ENCODE assay signal across 12 cellular contexts in genomic region chr12:110536834-110537604, GRCh38. TPM values are rescaled to one million over a fixed set of nuclear protein-coding genes. Genes with fewer than 3 reads are reported as not detected.
A peak's percentile ranks its signal among the peaks of the same experiment; 100 is the strongest.
DNase-seq lines count a peak whose midpoint lies in the region; ATAC-seq and TF ChIP-seq lines count a peak whose summit lies in the region.
"Had no signal": no experiment of that assay in that cellular context is flagged by ENCODE, and none has a peak within 500 bp of the region (broad histone marks: within the 10 kb centered on the region; RNA-seq: fewer than 3 reads in every experiment).

No MANE protein-coding gene starts in this region.

- H3K9me3 ChIP-seq in AG04450 (ENCODE audit: control insufficient read depth, insufficient read depth, low read length), result no peaks in the 10 kb centered on the region
- no peaks in the 10 kb centered on the region for H3K9me3 ChIP-seq in esophagus (ENCODE audit: control insufficient read depth in 2 of 2, insufficient read depth in 1 of 2, low read depth in 1 of 2, low read length in 1 of 2)
- no peaks in the 10 kb centered on the region for H3K9me3 ChIP-seq in CD4-positive, alpha-beta memory T cell (ENCODE audit: control insufficient read depth in 1 of 2, low read length in 2 of 2)

- DNase-seq in AG04450 (ENCODE audit: low read depth, low spot score) (no peak), NCI-H2196 treated with DMSO at 0.1 percent for 48 hours (lab: John Stamatoyannopoulos, UW; ENCODE audit: unreplicated experiment) (peak; percentile 31), osteocyte (ENCODE audit: extremely low spot score, unreplicated experiment) (no peak), germinal center (ENCODE audit: low spot score) (no peak), superior temporal gyrus (ENCODE audit: extremely low spot score) (no peak)
- no peak for DNase-seq in CD4-positive, alpha-beta memory T cell
- DNase-seq: activated CD8-positive, alpha-beta memory T cell treated with anti-CD3 and anti-CD28 coated beads, Interleukin-2, amount 50 U/mL, for 48 hours; H9; NCI-H748 treated with DMSO at 0.1 percent for 48 hours had no signal

- H3K4me3 Mint-ChIP-seq in osteocyte (ENCODE audit: unreplicated experiment), result no peak overlapping the region
- no peak overlapping the region for H3K4me3 Mint-ChIP-seq in CD4-positive, alpha-beta memory T cell
- H3K4me3 Mint-ChIP-seq: H9, nephron had no signal

- H3K4me1 ChIP-seq in esophagus (ENCODE audit: control insufficient read depth in 2 of 2, insufficient read depth in 2 of 2, low read length in 1 of 2), result peaks cover 3 to 9% of the 10 kb centered on the region in 2 donors
- H3K4me1 ChIP-seq in CD4-positive, alpha-beta memory T cell (ENCODE audit: insufficient read depth, low read length), result no peaks in the 10 kb centered on the region

- WGBS in esophagus, 2 donors, result 53 to 65% methylated on average over 4 of the region's 4 CpGs

- POLR2A ChIA-PET in AG04450 (lab: Yijun Ruan, JAX), result no interaction called here
- POLR2A ChIA-PET in CD4-positive, alpha-beta memory T cell (lab: Charles Lee; ENCODE audit: partially characterized antibody), result no interaction called here

- peak overlapping the region; percentile 20 for H3K27ac Mint-ChIP-seq in osteocyte (ENCODE audit: unreplicated experiment)
- peak overlapping the region in 2 of 7 donors; percentile 35 to 37 for H3K27ac Mint-ChIP-seq in CD4-positive, alpha-beta memory T cell

- intact Hi-C loops in CD4-positive, alpha-beta memory T cell (cut with micrococcal nuclease), result no loop called here

- H3K36me3 ChIP-seq in esophagus (ENCODE audit: control insufficient read depth in 2 of 2, insufficient read depth in 2 of 2, low read length in 1 of 2), result peaks cover 2 to 11% of the 10 kb centered on the region in 2 donors
- H3K36me3 ChIP-seq in CD4-positive, alpha-beta memory T cell (ENCODE audit: insufficient read depth, low read length), result peaks cover 46% of the 10 kb centered on the region

- no peaks in the 10 kb centered on the region for H3K4me1 Mint-ChIP-seq in osteocyte (ENCODE audit: unreplicated experiment)
- H3K4me1 Mint-ChIP-seq in CD4-positive, alpha-beta memory T cell, result peaks cover 0 to 1% (median under 1%) of the 10 kb centered on the region in 4 donors

- peak overlapping the region; percentile 2 for H3K27ac ChIP-seq in AG04450 (ENCODE audit: low read depth, low read length)
- peak overlapping the region; percentile 88 to 90 for H3K27ac ChIP-seq in esophagus (ENCODE audit: low read depth in 2 of 2, low read length in 1 of 2)
- no peak overlapping the region for H3K27ac ChIP-seq in CD4-positive, alpha-beta memory T cell (ENCODE audit: low read depth, low read length)

- H3K27me3 Mint-ChIP-seq in osteocyte (ENCODE audit: unreplicated experiment), result no peaks in the 10 kb centered on the region
- no peaks in the 10 kb centered on the region for H3K27me3 Mint-ChIP-seq in CD4-positive, alpha-beta memory T cell

- H3K27me3 ChIP-seq in AG04450 (ENCODE audit: control insufficient read depth, insufficient read depth, low read length), result no peaks in the 10 kb centered on the region
- H3K27me3 ChIP-seq in esophagus (ENCODE audit: control insufficient read depth in 1 of 2, insufficient read depth in 2 of 2, low read length in 2 of 2), result no peaks in the 10 kb centered on the region
- H3K27me3 ChIP-seq in CD4-positive, alpha-beta memory T cell (ENCODE audit: insufficient read depth, low read length), result no peaks in the 10 kb centered on the region

- TF ChIP-seq CTCF in AG04450 (IDR thresholded peaks at IDR 0.05; ENCODE audit: low read depth, low read length) (no peak), osteocyte (IDR thresholded peaks at IDR 0.05) (no peak)

- no peak for ATAC-seq in GM21423 (IDR thresholded peaks at IDR 0.05; ENCODE audit: unreplicated experiment)

- H3K9me3 Mint-ChIP-seq in osteocyte (ENCODE audit: unreplicated experiment), result no peaks in the 10 kb centered on the region
- peaks cover 0 to 2% (median 0%) of the 10 kb centered on the region in 8 donors for H3K9me3 Mint-ChIP-seq in CD4-positive, alpha-beta memory T cell
- H3K9me3 Mint-ChIP-seq: H9, nephron had no signal

- peaks cover 19% of the 10 kb centered on the region for H3K36me3 Mint-ChIP-seq in osteocyte (ENCODE audit: unreplicated experiment)
- peaks cover 41 to 64% of the 10 kb centered on the region in 2 donors for H3K36me3 Mint-ChIP-seq in CD4-positive, alpha-beta memory T cell

- CTCF ChIA-PET in AG04450 (lab: Charles Lee), result interaction anchor here (1.0 kb wide), 1 partner anchor 66 kb away, joined by 3 read pairs; no protein-coding TSS in a partner anchor
- CTCF ChIA-PET in CD4-positive, alpha-beta memory T cell (lab: Charles Lee; ENCODE audit: partially characterized antibody), result interaction anchor here (1.0 to 4.2 kb wide), 5 partner anchors 15 to 290 kb away, joined by 3 to 30 read pairs (median 4); partner anchors contain the start of gene ARPC3

- H3K4me3 ChIP-seq in AG04450 (ENCODE audit: low read depth, low read length) (no peak overlapping the region), esophagus (ENCODE audit: low read depth in 1 of 2, low read length in 2 of 2) (no peak overlapping the region)
- no peak overlapping the region for H3K4me3 ChIP-seq in CD4-positive, alpha-beta memory T cell (ENCODE audit: low read length in 2 of 2)

RNA-seq across cellular contexts. Expression of gene RAD9B, which starts 34.9 kb away (rescaled TPM):
- polyA plus RNA-seq in AG04450 (2011; rRNA removed), result 0.07 and 0.26 TPM in 2 replicates
- 0.17 TPM in 1 of 2 replicates, not detected in the other for polyA minus RNA-seq in AG04450 (2011; rRNA and poly(A)+ RNA removed)
- polyA plus RNA-seq in esophagus, result under 1 TPM; 0.20 to 0.28 TPM
- total RNA-seq in osteocyte, result 0.44 and 0.64 TPM in 2 replicates
- 1 to 10 TPM; 1.1 to 2.1 TPM for total RNA-seq in CD4-positive, alpha-beta memory T cell
- polyA plus RNA-seq in CD4-positive, alpha-beta memory T cell, result under 1 TPM; 0.19 to 0.64 TPM
- total RNA-seq: H9 had no signal

RNA-seq across cellular contexts. Expression of gene VPS29, which starts 35.1 kb away (rescaled TPM):
- 135 and 170 TPM in 2 replicates for polyA plus RNA-seq in AG04450 (2011; rRNA removed)
- 26.2 and 38.4 TPM in 2 replicates for polyA minus RNA-seq in AG04450 (2011; rRNA and poly(A)+ RNA removed)
- 100 to 1,000 TPM; 161 to 188 TPM for polyA plus RNA-seq in esophagus
- total RNA-seq in osteocyte, result 73.5 and 75.8 TPM in 2 replicates
- total RNA-seq in CD4-positive, alpha-beta memory T cell, result 100 to 1,000 TPM; 117 to 121 TPM
- 100 to 1,000 TPM; 164 to 237 TPM for polyA plus RNA-seq in CD4-positive, alpha-beta memory T cell

RNA-seq across cellular contexts. Expression of gene PPTC7, which starts 46.1 kb away (rescaled TPM):
- polyA plus RNA-seq in AG04450 (2011; rRNA removed), result 9.3 and 11.4 TPM in 2 replicates
- polyA minus RNA-seq in AG04450 (2011; rRNA and poly(A)+ RNA removed), result 11.7 and 15.8 TPM in 2 replicates
- polyA plus RNA-seq in esophagus, result 1 to 10 TPM; 4.7 to 9.4 TPM
- 13.3 and 14.4 TPM in 2 replicates for total RNA-seq in osteocyte
- 10 to 100 TPM; 32.6 to 35.6 TPM for total RNA-seq in CD4-positive, alpha-beta memory T cell
- 10 to 100 TPM in 1 of 2 donors, 1 to 10 TPM in 1; 4.7 to 12.6 TPM for polyA plus RNA-seq in CD4-positive, alpha-beta memory T cell
